ENCODE assay signal across 17 cellular contexts in genomic region chr5:150164640-150165039, GRCh38. TPM values are rescaled to one million over a fixed set of nuclear protein-coding genes. Genes with fewer than 3 reads are reported as not detected.
A peak's percentile ranks its signal among the peaks of the same experiment; 100 is the strongest.
DNase-seq lines count a peak whose midpoint lies in the region; ATAC-seq lines count a peak whose summit lies in the region.
"Had no signal": no experiment of that assay in that cellular context is flagged by ENCODE, and none has a peak within 500 bp of the region (broad histone marks: within the 10 kb centered on the region; RNA-seq: fewer than 3 reads in every experiment).

No MANE protein-coding gene starts in this region.

- peaks cover 17% of the 10 kb centered on the region for H3K4me1 ChIP-seq in mesenchymal stem cell (ENCODE audit: control insufficient read depth, insufficient read depth, low read depth, low read length)
- peaks cover 27% of the 10 kb centered on the region for H3K4me1 ChIP-seq in stomach smooth muscle (ENCODE audit: control insufficient read depth, insufficient read depth, low read length)

- H3K36me3 ChIP-seq in mesenchymal stem cell (ENCODE audit: control insufficient read depth in 1 of 2, insufficient read depth in 2 of 2, low read depth in 1 of 2, low read length in 2 of 2) (no peaks in the 10 kb centered on the region), stomach smooth muscle (ENCODE audit: control insufficient read depth in 2 of 2, insufficient read depth in 2 of 2, low read length in 2 of 2) (no peaks in the 10 kb centered on the region)

- H3K4me3 ChIP-seq in mesenchymal stem cell (ENCODE audit: insufficient read depth in 1 of 2, low read depth in 1 of 2, low read length in 2 of 2) (no peak overlapping the region), stomach smooth muscle (ENCODE audit: low read length in 2 of 2) (no peak overlapping the region)

- H2BK15ac ChIP-seq in mesenchymal stem cell (ENCODE audit: low read depth, poor library complexity, severe bottlenecking), result peak overlapping the region; percentile 30

- H2AFZ ChIP-seq in mesenchymal stem cell (ENCODE audit: low read depth, low read length), result no peak overlapping the region

- no peak overlapping the region for H3K27ac ChIP-seq in mesenchymal stem cell (ENCODE audit: low read length, poor library complexity, severe bottlenecking)
- no peak overlapping the region for H3K27ac ChIP-seq in stomach smooth muscle (ENCODE audit: low read length)

- 80% methylated on average over 4 of the region's 4 CpGs for WGBS in mesenchymal stem cell

- H3K14ac ChIP-seq in mesenchymal stem cell (ENCODE audit: low read length in 2 of 2), result peak overlapping the region in 1 of 2 experiments; percentile 44

- peak; percentile 24 for DNase-seq in HT-29 (ENCODE audit: low spot score)
- DNase-seq in central memory CD8-positive, alpha-beta T cell (ENCODE audit: low spot score in 2 of 2), result no peak
- peak; percentile 36 for DNase-seq in mesenchymal stem cell
- DNase-seq in dermis blood vessel endothelial cell, result no peak
- DNase-seq in AG20443 (ENCODE audit: low spot score), result no peak
- no peak for DNase-seq in KG1 (lab: John Stamatoyannopoulos, UW)
- no peak for DNase-seq in activated T-cell treated with anti-CD3 and anti-CD28 coated beads for 4 hours
- DNase-seq: activated CD8-positive, alpha-beta T cell treated with anti-CD3 and anti-CD28 coated beads, Interleukin-2, amount 10 ng/mL, durations not matched to agents 7 days and 5 days; activated naive CD4-positive, alpha-beta T cell; C1 segment of cervical spinal cord; NCI-H1092; NCI-H345; T-helper 9 cell had no signal

- H3K36me3 Mint-ChIP-seq in central memory CD8-positive, alpha-beta T cell (ENCODE audit: insufficient read depth), result no peaks in the 10 kb centered on the region
- H3K36me3 Mint-ChIP-seq: natural killer cell treated with Interleukin-12 subunit alpha and Interleukin-12 subunit beta and Interleukin-15 and Interleukin-18, amount 100 ng/mL, for 72 hours had no signal

- H3K9ac ChIP-seq in mesenchymal stem cell (ENCODE audit: low read length) (peak overlapping the region; percentile 79), stomach smooth muscle (ENCODE audit: low read length in 2 of 2) (peak overlapping the region; percentile 21 to 37)

- H3K79me1 ChIP-seq in mesenchymal stem cell (replicated peaks; ENCODE audit: low read length, poor library complexity, severe bottlenecking), result no peaks in the 10 kb centered on the region

- no peak overlapping the region for H2BK5ac ChIP-seq in mesenchymal stem cell (ENCODE audit: low read depth, low read length, poor library complexity, severe bottlenecking)

- no peak overlapping the region for H4K91ac ChIP-seq in mesenchymal stem cell (ENCODE audit: low read length)

- peak overlapping the region; percentile 78 for H4K8ac ChIP-seq in mesenchymal stem cell (ENCODE audit: low read length)

- no peak overlapping the region for H3K4me3 Mint-ChIP-seq in central memory CD8-positive, alpha-beta T cell
- H3K4me3 Mint-ChIP-seq: activated CD8-positive, alpha-beta T cell treated with anti-CD3 and anti-CD28 coated beads, Interleukin-2, amount 10 ng/mL, durations not matched to agents 7 days and 5 days; natural killer cell treated with Interleukin-12 subunit alpha and Interleukin-12 subunit beta and Interleukin-15 and Interleukin-18, amount 100 ng/mL, for 72 hours had no signal

- no peak overlapping the region for H2AK5ac ChIP-seq in mesenchymal stem cell (ENCODE audit: low read length, severe bottlenecking)

- H3K18ac ChIP-seq in mesenchymal stem cell (ENCODE audit: low read depth in 1 of 2, low read length in 2 of 2), result peak overlapping the region; percentile 2 to 16

- no peak overlapping the region for H3K4me2 ChIP-seq in mesenchymal stem cell (ENCODE audit: low read length, poor library complexity, severe bottlenecking)

- H3K23ac ChIP-seq in mesenchymal stem cell (ENCODE audit: low read length in 2 of 2), result no peak overlapping the region

- ATAC-seq in central memory CD8-positive, alpha-beta T cell (replicated peaks; ENCODE audit: extremely low read depth, poor library complexity, severe bottlenecking), result no peak
- ATAC-seq: activated CD8-positive, alpha-beta T cell treated with anti-CD3 and anti-CD28 coated beads, Interleukin-2, amount 10 ng/mL, durations not matched to agents 7 days and 5 days; natural killer cell treated with Interleukin-12 subunit alpha and Interleukin-12 subunit beta and Interleukin-15 and Interleukin-18, amount 100 ng/mL, for 72 hours had no signal

- no peaks in the 10 kb centered on the region for H3K9me3 Mint-ChIP-seq in central memory CD8-positive, alpha-beta T cell
- H3K9me3 Mint-ChIP-seq: natural killer cell treated with Interleukin-12 subunit alpha and Interleukin-12 subunit beta and Interleukin-15 and Interleukin-18, amount 100 ng/mL, for 72 hours had no signal

- H3K4me1 Mint-ChIP-seq in central memory CD8-positive, alpha-beta T cell, result peaks cover 4% of the 10 kb centered on the region

- H3K27me3 Mint-ChIP-seq in central memory CD8-positive, alpha-beta T cell, result peaks cover 46% of the 10 kb centered on the region

- H3K4ac ChIP-seq in mesenchymal stem cell (ENCODE audit: low read depth in 1 of 2, low read length in 2 of 2), result no peak overlapping the region

- H2BK12ac ChIP-seq in mesenchymal stem cell (ENCODE audit: low read length in 2 of 2), result peak overlapping the region; percentile 8 to 59

- H2BK120ac ChIP-seq in mesenchymal stem cell (ENCODE audit: low read depth, low read length), result peak overlapping the region; percentile 57

- H3K9me3 ChIP-seq in mesenchymal stem cell (ENCODE audit: control insufficient read depth, low read length) (no peaks in the 10 kb centered on the region), stomach smooth muscle (ENCODE audit: control insufficient read depth in 2 of 2, low read length in 2 of 2) (no peaks in the 10 kb centered on the region)

- H3K27ac Mint-ChIP-seq in central memory CD8-positive, alpha-beta T cell (ENCODE audit: low read depth), result peak overlapping the region; percentile 33
- H3K27ac Mint-ChIP-seq: activated CD8-positive, alpha-beta T cell treated with anti-CD3 and anti-CD28 coated beads, Interleukin-2, amount 10 ng/mL, durations not matched to agents 7 days and 5 days; natural killer cell treated with Interleukin-12 subunit alpha and Interleukin-12 subunit beta and Interleukin-15 and Interleukin-18, amount 100 ng/mL, for 72 hours had no signal

- H3K27me3 ChIP-seq in mesenchymal stem cell (ENCODE audit: control insufficient read depth in 1 of 2, insufficient read depth in 1 of 2, low read length in 2 of 2) (peaks cover 0 to 8% of the 10 kb centered on the region in 2 experiments), stomach smooth muscle (ENCODE audit: control insufficient read depth in 1 of 2, insufficient read depth in 2 of 2, low read length in 2 of 2) (peaks cover 8 to 27% of the 10 kb centered on the region in 2 donors)

RNA-seq across cellular contexts. Expression of gene CDX1, which starts 1.9 kb away (rescaled TPM):
- 3.9 and 6.6 TPM in 2 replicates for total RNA-seq in HT-29 (2014; rRNA removed; shearing (Covaris generic))
- polyA plus RNA-seq in mesenchymal stem cell (2013, experiment 1 of 2), result 0.08 TPM
- 0.03 TPM for polyA plus RNA-seq in mesenchymal stem cell (2013, experiment 2 of 2)
- total RNA-seq in dermis blood vessel endothelial cell, result not detected in 2 replicates
- total RNA-seq: activated CD8-positive, alpha-beta T cell treated with anti-CD3 and anti-CD28 coated beads, Interleukin-2, amount 10 ng/mL, durations not matched to agents 7 days and 5 days; H1; natural killer cell treated with Interleukin-12 subunit alpha and Interleukin-12 subunit beta and Interleukin-15 and Interleukin-18, amount 100 ng/mL, for 72 hours had no signal
- polyA plus RNA-seq: H1, keratinocyte had no signal

RNA-seq across cellular contexts. Expression of gene PDGFRB, which starts 9.0 kb away (rescaled TPM):
- total RNA-seq in HT-29 (2014; rRNA removed; shearing (Covaris generic)), result 1.1 TPM in 1 of 2 replicates, not detected in the other
- 203 TPM for polyA plus RNA-seq in mesenchymal stem cell (2013, experiment 1 of 2)
- polyA plus RNA-seq in mesenchymal stem cell (2013, experiment 2 of 2), result 211 TPM
- total RNA-seq in dermis blood vessel endothelial cell, result 9.9 and 17.0 TPM in 2 replicates

RNA-seq across cellular contexts. Expression of gene SLC6A7, which starts 25.2 kb away (rescaled TPM):
- 0.66 and 0.76 TPM in 2 replicates for total RNA-seq in HT-29 (2014; rRNA removed; shearing (Covaris generic))
- not detected for polyA plus RNA-seq in mesenchymal stem cell (2013, experiment 1 of 2)
- not detected for polyA plus RNA-seq in mesenchymal stem cell (2013, experiment 2 of 2)
- not detected in 2 replicates for total RNA-seq in dermis blood vessel endothelial cell
- total RNA-seq: activated CD8-positive, alpha-beta T cell treated with anti-CD3 and anti-CD28 coated beads, Interleukin-2, amount 10 ng/mL, durations not matched to agents 7 days and 5 days; natural killer cell treated with Interleukin-12 subunit alpha and Interleukin-12 subunit beta and Interleukin-15 and Interleukin-18, amount 100 ng/mL, for 72 hours had no signal
- polyA plus RNA-seq: keratinocyte had no signal

Comparison
In these comparisons a context has a peak if more than half of its experiments do, and no peak if none do; other contexts are left out.
1. DNase-seq: peak in HT-29 (single experiment) and mesenchymal stem cell (single experiment); none in central memory CD8-positive, alpha-beta T cell (0 of 2), dermis blood vessel endothelial cell (single experiment), AG20443 (single experiment), KG1 (single experiment) and activated T-cell treated with anti-CD3 and anti-CD28 coated beads for 4 hours (single experiment).